Comparison of ENCODE assay signal across 9 cellular contexts in the genomic region with DNA sequence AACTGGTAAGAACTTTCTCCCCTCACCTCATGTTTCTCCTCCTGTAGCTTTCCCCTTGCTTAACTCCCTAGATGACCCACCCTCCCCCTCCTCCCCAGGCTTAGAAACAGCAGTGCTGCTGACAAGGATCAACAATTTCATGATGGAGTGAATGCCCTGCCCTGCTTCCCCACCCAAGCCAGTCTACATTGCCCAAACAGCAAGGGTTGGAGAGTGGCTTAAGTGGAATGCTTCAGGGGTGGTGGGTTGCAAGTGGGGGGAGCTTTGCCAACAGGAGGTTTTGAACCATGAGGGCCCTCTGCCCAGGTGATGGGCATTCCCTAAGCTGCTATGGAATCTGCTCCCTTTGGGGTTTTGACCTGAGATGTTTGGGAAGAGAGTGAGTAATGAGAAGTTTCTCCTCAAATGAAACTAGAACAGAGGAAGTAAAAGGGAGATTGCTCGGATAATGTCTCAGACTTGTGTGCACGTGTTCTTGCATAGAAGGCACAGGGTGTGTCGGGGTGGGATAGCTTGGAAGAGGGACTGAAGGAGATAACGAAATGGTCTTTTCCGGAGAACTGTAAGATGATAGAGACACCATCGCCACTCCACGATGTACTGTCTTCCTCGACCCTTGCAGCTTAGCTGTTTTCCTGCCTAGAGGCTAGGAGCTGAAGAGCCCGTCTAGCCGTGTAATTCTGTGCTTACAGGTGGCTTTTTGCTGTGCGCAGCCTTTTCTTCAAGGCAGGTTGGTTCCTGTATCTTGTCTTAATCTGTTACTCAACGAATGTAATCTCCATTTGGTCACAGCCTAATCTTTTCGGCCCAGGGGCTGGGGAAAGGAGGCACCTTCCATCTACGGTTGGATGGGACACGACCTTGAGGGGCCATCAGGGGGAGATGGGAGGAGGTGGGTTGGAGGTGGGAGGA. TPM values are rescaled to one million over a fixed set of nuclear protein-coding genes. Genes with fewer than 3 reads are reported as not detected.
A peak's percentile ranks its signal among the peaks of the same experiment; 100 is the strongest.
DNase-seq lines count a peak whose midpoint lies in the region; ATAC-seq, FAIRE-seq and TF ChIP-seq lines count a peak whose summit lies in the region.
"Had no signal": no experiment of that assay in that cellular context is flagged by ENCODE, and none has a peak within 500 bp of the region (broad histone marks: within the 10 kb centered on the region; RNA-seq: fewer than 3 reads in every experiment).

No MANE protein-coding gene starts in this region.

- TF ChIP-seq CTCF in endothelial cell of umbilical vein (IDR thresholded peaks at IDR 0.05; ENCODE audit: extremely low read depth in 1 of 2, insufficient read depth in 1 of 2, low read depth in 1 of 2, low read length in 2 of 2), result no peak

- H3K4me3 ChIP-seq in endothelial cell of umbilical vein (replicated peaks in 1 of 3; ENCODE audit: insufficient read depth in 1 of 3, low read depth in 1 of 3, low read length in 3 of 3) (peak overlapping the region in 1 of 3 experiments; percentile 86), rectal smooth muscle tissue (ENCODE audit: low read length) (peak overlapping the region; percentile 62)

- H2AFZ ChIP-seq in endothelial cell of umbilical vein (ENCODE audit: low read depth, low read length), result peak overlapping the region; percentile 75

- no peaks in the 10 kb centered on the region for H3K9me3 ChIP-seq in endothelial cell of umbilical vein (replicated peaks; ENCODE audit: control insufficient read depth, insufficient read depth, low read length)

- DNase-seq in OCI-M1 (lab: John Stamatoyannopoulos, UW) (peak; percentile 32), endothelial cell of umbilical vein (ENCODE audit: low read depth, low spot score) (no peak), COLO829 (ENCODE audit: low spot score) (no peak), mucosa of gallbladder (ENCODE audit: low spot score) (no peak), NCI-H2171 (lab: John Stamatoyannopoulos, UW) (no peak)
- DNase-seq in stimulated activated CD8-positive, alpha-beta memory T cell treated with anti-CD3 and anti-CD28 coated beads, Interleukin-4, amount 100 ng/mL, for 48 hours, result no peak

- no peak overlapping the region for H3K27ac ChIP-seq in endothelial cell of umbilical vein (ENCODE audit: insufficient read depth, low read depth, low read length)
- no peak overlapping the region for H3K27ac ChIP-seq in rectal smooth muscle tissue (ENCODE audit: low read depth, low read length)

- FAIRE-seq in endothelial cell of umbilical vein (lab: Jason Lieb, UNC), result no peak
- FAIRE-seq: endometrium had no signal

- H3K79me2 ChIP-seq in endothelial cell of umbilical vein (ENCODE audit: control insufficient read depth, insufficient read depth, low read length), result no peaks in the 10 kb centered on the region

- POLR2A ChIA-PET in endothelial cell of umbilical vein (lab: Charles Lee), result no interaction called here

- H3K36me3 ChIP-seq in endothelial cell of umbilical vein (ENCODE audit: control insufficient read depth in 2 of 2, extremely low read depth in 1 of 2, insufficient read depth in 2 of 2, low read length in 2 of 2) (no peaks in the 10 kb centered on the region), rectal smooth muscle tissue (ENCODE audit: control insufficient read depth, insufficient read depth, low read length) (no peaks in the 10 kb centered on the region)

- TF ChIP-seq POLR2A in endothelial cell of umbilical vein (IDR thresholded peaks at IDR 0.05; ENCODE audit: low read depth, low read length), result no peak

- ATAC-seq in GM18517 (IDR thresholded peaks at IDR 0.05; ENCODE audit: unreplicated experiment), result peak; percentile 6

- no peaks in the 10 kb centered on the region for H4K20me1 ChIP-seq in endothelial cell of umbilical vein (replicated peaks; ENCODE audit: control insufficient read depth, extremely low read depth, insufficient read depth, low read length)

- intact Hi-C loops in endothelial cell of umbilical vein (cut with micrococcal nuclease), result no loop called here

- H3K4me1 ChIP-seq in endothelial cell of umbilical vein (ENCODE audit: control insufficient read depth, extremely low read depth, insufficient read depth, low read length) (peaks cover 9% of the 10 kb centered on the region), rectal smooth muscle tissue (ENCODE audit: control insufficient read depth, insufficient read depth, low read length) (no peaks in the 10 kb centered on the region)

- BruUV-seq in endothelial cell of umbilical vein (replicated peaks; lab: Mats Ljungman, UMichigan), result no TSS peak

- CTCF ChIA-PET in endothelial cell of umbilical vein (lab: Charles Lee), result interaction anchor here (0.6 to 2.3 kb wide), 12 partner anchors 8 to 300 kb away, joined by 3 to 15 read pairs (median 4); partner anchors contain the start of genes GDPD2 and IGBP1

- no peak overlapping the region for H3K9ac ChIP-seq in endothelial cell of umbilical vein (replicated peaks; ENCODE audit: extremely low read depth, insufficient read depth, low read length)
- H3K9ac ChIP-seq in rectal smooth muscle tissue (ENCODE audit: low read length), result no peak overlapping the region

- peak overlapping the region; percentile 41 for H3K4me2 ChIP-seq in endothelial cell of umbilical vein (ENCODE audit: insufficient read depth, low read length)

- H3K9me1 ChIP-seq in endothelial cell of umbilical vein (replicated peaks; ENCODE audit: control insufficient read depth, extremely low read depth, insufficient read depth, low read length), result no peaks in the 10 kb centered on the region

- H3K27me3 ChIP-seq in endothelial cell of umbilical vein (ENCODE audit: control insufficient read depth in 2 of 2, insufficient read depth in 2 of 2, low read length in 2 of 2) (no peaks in the 10 kb centered on the region), rectal smooth muscle tissue (ENCODE audit: control insufficient read depth, insufficient read depth, low read length) (no peaks in the 10 kb centered on the region)

- dilution Hi-C loops in endothelial cell of umbilical vein (cut with MboI; ENCODE audit: extremely low pct_ligation_motif_present, low sequenced_read_pairs), result no loop called here

TF ChIP-seq in endothelial cell of umbilical vein, 7 proteins besides CTCF, POLR2A, EP300 and RAD21:
- no peak for TF ChIP-seq FOS (IDR thresholded peaks at IDR 0.05; ENCODE audit: borderline replicate concordance, insufficient read depth, low read length)
- no peak for TF ChIP-seq GATA2 (IDR thresholded peaks at IDR 0.05; ENCODE audit: insufficient read depth, insufficient read length, low read depth, low read length)
- no peak for TF ChIP-seq JUN (IDR thresholded peaks at IDR 0.05; ENCODE audit: borderline replicate concordance, insufficient read depth, insufficient read length, low read depth)
- TF ChIP-seq POLR2AphosphoS5 (IDR thresholded peaks at IDR 0.05; ENCODE audit: insufficient read depth, low read depth, low read length), result no peak
- TF ChIP-seq EZH2 (IDR thresholded peaks at IDR 0.05; ENCODE audit: borderline replicate concordance, low read depth, low read length, severe bottlenecking), result no peak
- TF ChIP-seq, protein P1, sequence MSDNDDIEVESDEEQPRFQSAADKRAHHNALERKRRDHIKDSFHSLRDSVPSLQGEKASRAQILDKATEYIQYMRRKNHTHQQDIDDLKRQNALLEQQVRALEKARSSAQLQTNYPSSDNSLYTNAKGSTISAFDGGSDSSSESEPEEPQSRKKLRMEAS (IDR thresholded peaks at IDR 0.05; ENCODE audit: insufficient read depth, insufficient read length), result no peak
- TF ChIP-seq MYC (IDR thresholded peaks at IDR 0.05; ENCODE audit: low read depth, low read length), result no peak

RNA-seq across cellular contexts. Expression of gene GDPD2, which starts 10.1 kb away (rescaled TPM):
- 0.29 and 0.35 TPM in 2 replicates for total RNA-seq in endothelial cell of umbilical vein
- 0.08 and 0.11 TPM in 2 replicates for polyA plus RNA-seq in endothelial cell of umbilical vein
- polyA plus RNA-seq in endothelial cell of umbilical vein (2011; cell fraction: cytosol; rRNA removed), result 0.03 TPM in 1 of 2 replicates, not detected in the other
- polyA plus RNA-seq in endothelial cell of umbilical vein (2011; cell fraction: nucleus; rRNA removed), result 0.59 and 0.63 TPM in 2 replicates
- polyA plus RNA-seq in endothelial cell of umbilical vein (2012), result not detected in 2 replicates
- not detected in 2 replicates for polyA minus RNA-seq in endothelial cell of umbilical vein
- polyA minus RNA-seq in endothelial cell of umbilical vein (2011; cell fraction: cytosol; rRNA and poly(A)+ RNA removed), result not detected
- 1.0 and 1.5 TPM in 2 replicates for polyA minus RNA-seq in endothelial cell of umbilical vein (2011; cell fraction: nucleus; rRNA and poly(A)+ RNA removed)
- total RNA-seq in mucosa of gallbladder, result 0.32 TPM

RNA-seq across cellular contexts. Expression of gene DLG3, which starts 11.4 kb away (rescaled TPM):
- total RNA-seq in endothelial cell of umbilical vein (2.4 and 3.2 TPM in 2 replicates), mucosa of gallbladder (59.9 TPM)
- 0.89 and 1.2 TPM in 2 replicates for polyA plus RNA-seq in endothelial cell of umbilical vein
- 1.2 and 1.3 TPM in 2 replicates for polyA plus RNA-seq in endothelial cell of umbilical vein (2011; cell fraction: cytosol; rRNA removed)
- 3.1 and 3.5 TPM in 2 replicates for polyA plus RNA-seq in endothelial cell of umbilical vein (2011; cell fraction: nucleus; rRNA removed)
- polyA plus RNA-seq in endothelial cell of umbilical vein (2012), result 2.8 and 3.2 TPM in 2 replicates
- polyA minus RNA-seq in endothelial cell of umbilical vein, result 2.7 and 3.4 TPM in 2 replicates
- polyA minus RNA-seq in endothelial cell of umbilical vein (2011; cell fraction: cytosol; rRNA and poly(A)+ RNA removed), result 23.8 TPM
- polyA minus RNA-seq in endothelial cell of umbilical vein (2011; cell fraction: nucleus; rRNA and poly(A)+ RNA removed), result 1.1 TPM in 2 replicates

Comparison
In these comparisons a context has a peak if more than half of its experiments do, and no peak if none do; other contexts are left out.
1. RNA of gene DLG3, which starts 11.4 kb away (total RNA-seq): 59.9 TPM in mucosa of gallbladder (single experiment); 2.4 to 3.2 TPM in endothelial cell of umbilical vein; every median in the first group is over 10 times any median in the second.